1 cellular context compared by ENCODE assay signal in genomic region chr17:44002141-44002848, GRCh38.
TF ChIP-seq lines count a peak whose summit lies in the region.

No MANE protein-coding gene starts in this region.

TF ChIP-seq in HepG2, 621 proteins besides CTCF, POLR2A, EP300 and RAD21 (continued from another document and continues in another):
- TF ChIP-seq RERE (CRISPR knock-in tag; IDR thresholded peaks at IDR 0.05; ENCODE audit: low read depth) (peak; percentile 61; the same call in 1 of the 2 replicates), PRMT3 (CRISPR knock-in tag; IDR thresholded peaks at IDR 0.05; ENCODE audit: borderline replicate concordance, low read depth) (no peak), ZNF333 (CRISPR knock-in tag; IDR thresholded peaks at IDR 0.05; ENCODE audit: borderline replicate concordance) (no peak), FLYWCH1 (CRISPR knock-in tag; IDR thresholded peaks at IDR 0.05) (no peak), CBX5 (CRISPR knock-in tag; IDR thresholded peaks at IDR 0.05; ENCODE audit: borderline replicate concordance) (peak; percentile 75), ZNF510 (CRISPR knock-in tag; IDR thresholded peaks at IDR 0.05; ENCODE audit: low read depth) (no peak), ZNF598 (CRISPR knock-in tag; IDR thresholded peaks at IDR 0.05; ENCODE audit: borderline replicate concordance) (no peak), ZNF800 (CRISPR knock-in tag; IDR thresholded peaks at IDR 0.05) (no peak), MTA3 (CRISPR knock-in tag; IDR thresholded peaks at IDR 0.05) (no peak), ZNF691 (CRISPR knock-in tag; IDR thresholded peaks at IDR 0.05; ENCODE audit: borderline replicate concordance, low read depth) (peak; percentile 77), PBX3 (CRISPR knock-in tag; IDR thresholded peaks at IDR 0.05; ENCODE audit: borderline replicate concordance) (no peak), SCMH1 (CRISPR knock-in tag; IDR thresholded peaks at IDR 0.05; ENCODE audit: borderline replicate concordance) (no peak), THAP8 (CRISPR knock-in tag; IDR thresholded peaks at IDR 0.05; ENCODE audit: borderline replicate concordance) (no peak), TGIF2 (CRISPR knock-in tag; IDR thresholded peaks at IDR 0.05) (peak; percentile 80; the same call in 1 of the 2 replicates), ZFP36L2 (CRISPR knock-in tag; IDR thresholded peaks at IDR 0.05) (no peak), MZF1 (CRISPR knock-in tag; IDR thresholded peaks at IDR 0.05; ENCODE audit: borderline replicate concordance) (peak; percentile 94; the same call in 1 of the 2 replicates), NFE2L2 (IDR thresholded peaks at IDR 0.05; ENCODE audit: low read length) (no peak), ZNF503 (CRISPR knock-in tag; IDR thresholded peaks at IDR 0.05) (no peak), NFATC3 (CRISPR knock-in tag; IDR thresholded peaks at IDR 0.05) (no peak), RFXANK (CRISPR knock-in tag; IDR thresholded peaks at IDR 0.05) (no peak), ZBTB1 (CRISPR knock-in tag; IDR thresholded peaks at IDR 0.05; ENCODE audit: borderline replicate concordance) (no peak), ZNF549 (CRISPR knock-in tag; IDR thresholded peaks at IDR 0.05) (no peak), SNRNP70 (IDR thresholded peaks at IDR 0.05; ENCODE audit: low read depth, low read length) (no peak), REPIN1 (CRISPR knock-in tag; IDR thresholded peaks at IDR 0.05; ENCODE audit: borderline replicate concordance, low read depth) (peak; percentile 57; the same call in 1 of the 2 replicates), HNRNPH1 (optimal IDR thresholded peaks at IDR 0.05; ENCODE audit: low read depth, low read length) (no peak), PLRG1 (conservative IDR thresholded peaks at IDR 0.05) (no peak), ZNF430 (CRISPR knock-in tag; IDR thresholded peaks at IDR 0.05) (no peak), SPEN (CRISPR knock-in tag; IDR thresholded peaks at IDR 0.05; ENCODE audit: low read depth) (peak; percentile 68; the same call in 1 of the 2 replicates), ZNF563 (CRISPR knock-in tag; IDR thresholded peaks at IDR 0.05) (0 out of 2 replicates have a peak, but pooled peaks have one; percentile 10), ZNF574 (CRISPR knock-in tag; IDR thresholded peaks at IDR 0.05) (peak; percentile 12; the same call in 1 of the 2 replicates), ZBTB20 (CRISPR knock-in tag; IDR thresholded peaks at IDR 0.05; ENCODE audit: borderline replicate concordance, low read depth) (0 out of 2 replicates have a peak, but pooled peaks have one; percentile 68), MEIS2 (CRISPR knock-in tag; IDR thresholded peaks at IDR 0.05) (no peak; the same call in 1 of the 2 replicates), SUZ12 (IDR thresholded peaks at IDR 0.05; ENCODE audit: low read depth, low read length) (no peak), ZNF143 (CRISPR knock-in tag; IDR thresholded peaks at IDR 0.05) (no peak), CHD4 (IDR thresholded peaks at IDR 0.05; ENCODE audit: borderline replicate concordance, low read length) (peak; percentile 97), HNRNPK (IDR thresholded peaks at IDR 0.05; ENCODE audit: low read depth, low read length, poor library complexity, severe bottlenecking) (no peak), ELF3 (CRISPR knock-in tag; IDR thresholded peaks at IDR 0.05) (peak; percentile 87), MATR3 (CRISPR knock-in tag; IDR thresholded peaks at IDR 0.05) (no peak)
- TF ChIP-seq, protein P1, sequence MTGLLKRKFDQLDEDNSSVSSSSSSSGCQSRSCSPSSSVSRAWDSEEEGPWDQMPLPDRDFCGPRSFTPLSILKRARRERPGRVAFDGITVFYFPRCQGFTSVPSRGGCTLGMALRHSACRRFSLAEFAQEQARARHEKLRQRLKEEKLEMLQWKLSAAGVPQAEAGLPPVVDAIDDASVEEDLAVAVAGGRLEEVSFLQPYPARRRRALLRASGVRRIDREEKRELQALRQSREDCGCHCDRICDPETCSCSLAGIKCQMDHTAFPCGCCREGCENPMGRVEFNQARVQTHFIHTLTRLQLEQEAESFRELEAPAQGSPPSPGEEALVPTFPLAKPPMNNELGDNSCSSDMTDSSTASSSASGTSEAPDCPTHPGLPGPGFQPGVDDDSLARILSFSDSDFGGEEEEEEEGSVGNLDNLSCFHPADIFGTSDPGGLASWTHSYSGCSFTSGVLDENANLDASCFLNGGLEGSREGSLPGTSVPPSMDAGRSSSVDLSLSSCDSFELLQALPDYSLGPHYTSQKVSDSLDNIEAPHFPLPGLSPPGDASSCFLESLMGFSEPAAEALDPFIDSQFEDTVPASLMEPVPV (CRISPR knock-in tag; IDR thresholded peaks at IDR 0.05) = no peak
- TF ChIP-seq, protein P2, sequence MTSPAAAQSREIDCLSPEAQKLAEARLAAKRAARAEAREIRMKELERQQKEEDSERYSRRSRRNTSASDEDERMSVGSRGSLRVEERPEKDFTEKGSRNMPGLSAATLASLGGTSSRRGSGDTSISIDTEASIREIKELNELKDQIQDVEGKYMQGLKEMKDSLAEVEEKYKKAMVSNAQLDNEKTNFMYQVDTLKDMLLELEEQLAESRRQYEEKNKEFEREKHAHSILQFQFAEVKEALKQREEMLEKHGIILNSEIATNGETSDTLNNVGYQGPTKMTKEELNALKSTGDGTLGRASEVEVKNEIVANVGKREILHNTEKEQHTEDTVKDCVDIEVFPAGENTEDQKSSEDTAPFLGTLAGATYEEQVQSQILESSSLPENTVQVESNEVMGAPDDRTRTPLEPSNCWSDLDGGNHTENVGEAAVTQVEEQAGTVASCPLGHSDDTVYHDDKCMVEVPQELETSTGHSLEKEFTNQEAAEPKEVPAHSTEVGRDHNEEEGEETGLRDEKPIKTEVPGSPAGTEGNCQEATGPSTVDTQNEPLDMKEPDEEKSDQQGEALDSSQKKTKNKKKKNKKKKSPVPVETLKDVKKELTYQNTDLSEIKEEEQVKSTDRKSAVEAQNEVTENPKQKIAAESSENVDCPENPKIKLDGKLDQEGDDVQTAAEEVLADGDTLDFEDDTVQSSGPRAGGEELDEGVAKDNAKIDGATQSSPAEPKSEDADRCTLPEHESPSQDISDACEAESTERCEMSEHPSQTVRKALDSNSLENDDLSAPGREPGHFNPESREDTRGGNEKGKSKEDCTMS (CRISPR knock-in tag; conservative IDR thresholded peaks at IDR 0.05) = no peak
- TF ChIP-seq, protein P3, sequence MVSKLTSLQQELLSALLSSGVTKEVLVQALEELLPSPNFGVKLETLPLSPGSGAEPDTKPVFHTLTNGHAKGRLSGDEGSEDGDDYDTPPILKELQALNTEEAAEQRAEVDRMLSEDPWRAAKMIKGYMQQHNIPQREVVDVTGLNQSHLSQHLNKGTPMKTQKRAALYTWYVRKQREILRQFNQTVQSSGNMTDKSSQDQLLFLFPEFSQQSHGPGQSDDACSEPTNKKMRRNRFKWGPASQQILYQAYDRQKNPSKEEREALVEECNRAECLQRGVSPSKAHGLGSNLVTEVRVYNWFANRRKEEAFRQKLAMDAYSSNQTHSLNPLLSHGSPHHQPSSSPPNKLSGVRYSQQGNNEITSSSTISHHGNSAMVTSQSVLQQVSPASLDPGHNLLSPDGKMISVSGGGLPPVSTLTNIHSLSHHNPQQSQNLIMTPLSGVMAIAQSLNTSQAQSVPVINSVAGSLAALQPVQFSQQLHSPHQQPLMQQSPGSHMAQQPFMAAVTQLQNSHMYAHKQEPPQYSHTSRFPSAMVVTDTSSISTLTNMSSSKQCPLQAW (CRISPR knock-in tag; IDR thresholded peaks at IDR 0.05) = peak; percentile 79
